ENCODE assay signal across 1 cellular context in the genomic region with DNA sequence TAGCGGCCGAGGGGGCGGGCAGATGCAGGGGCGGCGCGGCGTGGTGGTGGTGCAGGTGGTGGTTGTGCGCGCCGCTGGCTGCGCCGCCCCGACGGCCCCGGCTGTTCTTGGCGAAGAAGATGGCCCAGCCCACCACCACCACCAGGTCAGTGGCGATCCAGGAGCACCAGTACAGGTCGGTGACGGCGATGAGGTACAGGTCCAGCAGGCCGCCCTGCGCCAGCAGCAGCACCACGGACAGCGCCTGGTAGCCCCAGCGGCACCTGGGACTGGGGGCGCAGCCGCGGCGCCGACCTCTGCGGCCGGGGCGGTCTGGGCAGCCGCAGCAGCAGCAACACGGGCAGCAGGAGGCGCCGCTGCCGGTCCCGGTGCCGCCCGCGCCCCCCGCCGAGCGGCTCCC.
TF ChIP-seq lines count a peak whose summit lies in the region.

No MANE protein-coding gene starts in this region.

TF ChIP-seq in WTC11, 78 proteins besides CTCF, POLR2A, EP300 and RAD21 (continued from another document and continues in another):
- TF ChIP-seq, protein P1, sequence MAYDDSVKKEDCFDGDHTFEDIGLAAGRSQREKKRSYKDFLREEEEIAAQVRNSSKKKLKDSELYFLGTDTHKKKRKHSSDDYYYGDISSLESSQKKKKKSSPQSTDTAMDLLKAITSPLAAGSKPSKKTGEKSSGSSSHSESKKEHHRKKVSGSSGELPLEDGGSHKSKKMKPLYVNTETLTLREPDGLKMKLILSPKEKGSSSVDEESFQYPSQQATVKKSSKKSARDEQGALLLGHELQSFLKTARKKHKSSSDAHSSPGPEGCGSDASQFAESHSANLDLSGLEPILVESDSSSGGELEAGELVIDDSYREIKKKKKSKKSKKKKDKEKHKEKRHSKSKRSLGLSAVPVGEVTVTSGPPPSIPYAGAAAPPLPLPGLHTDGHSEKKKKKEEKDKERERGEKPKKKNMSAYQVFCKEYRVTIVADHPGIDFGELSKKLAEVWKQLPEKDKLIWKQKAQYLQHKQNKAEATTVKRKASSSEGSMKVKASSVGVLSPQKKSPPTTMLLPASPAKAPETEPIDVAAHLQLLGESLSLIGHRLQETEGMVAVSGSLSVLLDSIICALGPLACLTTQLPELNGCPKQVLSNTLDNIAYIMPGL (CRISPR knock-in tag; IDR thresholded peaks at IDR 0.05): 0 out of 2 replicates have a peak, but pooled peaks have one; percentile 4
- TF ChIP-seq GRHL2 (CRISPR knock-in tag; IDR thresholded peaks at IDR 0.05; ENCODE audit: insufficient replicate concordance, severe bottlenecking): no peak
- no peak; the same call in 1 of the 2 replicates for TF ChIP-seq MYBL2 (CRISPR knock-in tag; IDR thresholded peaks at IDR 0.05)
- TF ChIP-seq ZBTB21 (CRISPR knock-in tag; IDR thresholded peaks at IDR 0.05; ENCODE audit: borderline replicate concordance): peak; percentile 48; the same call in 1 of the 2 replicates
- no peak for TF ChIP-seq RORB (CRISPR knock-in tag; IDR thresholded peaks at IDR 0.05)
- no peak for TF ChIP-seq NR1H2 (CRISPR knock-in tag; IDR thresholded peaks at IDR 0.05)
- no peak for TF ChIP-seq ZNF416 (CRISPR knock-in tag; IDR thresholded peaks at IDR 0.05)
- peak; percentile 84; the same call in 1 of the 2 replicates for TF ChIP-seq ZNF232 (CRISPR knock-in tag; IDR thresholded peaks at IDR 0.05)
- TF ChIP-seq PRRX2 (CRISPR knock-in tag; IDR thresholded peaks at IDR 0.05): no peak
- TF ChIP-seq, protein P2, sequence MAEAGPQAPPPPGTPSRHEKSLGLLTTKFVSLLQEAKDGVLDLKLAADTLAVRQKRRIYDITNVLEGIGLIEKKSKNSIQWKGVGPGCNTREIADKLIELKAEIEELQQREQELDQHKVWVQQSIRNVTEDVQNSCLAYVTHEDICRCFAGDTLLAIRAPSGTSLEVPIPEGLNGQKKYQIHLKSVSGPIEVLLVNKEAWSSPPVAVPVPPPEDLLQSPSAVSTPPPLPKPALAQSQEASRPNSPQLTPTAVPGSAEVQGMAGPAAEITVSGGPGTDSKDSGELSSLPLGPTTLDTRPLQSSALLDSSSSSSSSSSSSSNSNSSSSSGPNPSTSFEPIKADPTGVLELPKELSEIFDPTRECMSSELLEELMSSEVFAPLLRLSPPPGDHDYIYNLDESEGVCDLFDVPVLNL (CRISPR knock-in tag; IDR thresholded peaks at IDR 0.05; ENCODE audit: borderline replicate concordance, low read depth): no peak; the same call in 1 of the 2 replicates
- TF ChIP-seq GTF2I (CRISPR knock-in tag; conservative IDR thresholded peaks at IDR 0.05): no peak
- TF ChIP-seq, protein P3, sequence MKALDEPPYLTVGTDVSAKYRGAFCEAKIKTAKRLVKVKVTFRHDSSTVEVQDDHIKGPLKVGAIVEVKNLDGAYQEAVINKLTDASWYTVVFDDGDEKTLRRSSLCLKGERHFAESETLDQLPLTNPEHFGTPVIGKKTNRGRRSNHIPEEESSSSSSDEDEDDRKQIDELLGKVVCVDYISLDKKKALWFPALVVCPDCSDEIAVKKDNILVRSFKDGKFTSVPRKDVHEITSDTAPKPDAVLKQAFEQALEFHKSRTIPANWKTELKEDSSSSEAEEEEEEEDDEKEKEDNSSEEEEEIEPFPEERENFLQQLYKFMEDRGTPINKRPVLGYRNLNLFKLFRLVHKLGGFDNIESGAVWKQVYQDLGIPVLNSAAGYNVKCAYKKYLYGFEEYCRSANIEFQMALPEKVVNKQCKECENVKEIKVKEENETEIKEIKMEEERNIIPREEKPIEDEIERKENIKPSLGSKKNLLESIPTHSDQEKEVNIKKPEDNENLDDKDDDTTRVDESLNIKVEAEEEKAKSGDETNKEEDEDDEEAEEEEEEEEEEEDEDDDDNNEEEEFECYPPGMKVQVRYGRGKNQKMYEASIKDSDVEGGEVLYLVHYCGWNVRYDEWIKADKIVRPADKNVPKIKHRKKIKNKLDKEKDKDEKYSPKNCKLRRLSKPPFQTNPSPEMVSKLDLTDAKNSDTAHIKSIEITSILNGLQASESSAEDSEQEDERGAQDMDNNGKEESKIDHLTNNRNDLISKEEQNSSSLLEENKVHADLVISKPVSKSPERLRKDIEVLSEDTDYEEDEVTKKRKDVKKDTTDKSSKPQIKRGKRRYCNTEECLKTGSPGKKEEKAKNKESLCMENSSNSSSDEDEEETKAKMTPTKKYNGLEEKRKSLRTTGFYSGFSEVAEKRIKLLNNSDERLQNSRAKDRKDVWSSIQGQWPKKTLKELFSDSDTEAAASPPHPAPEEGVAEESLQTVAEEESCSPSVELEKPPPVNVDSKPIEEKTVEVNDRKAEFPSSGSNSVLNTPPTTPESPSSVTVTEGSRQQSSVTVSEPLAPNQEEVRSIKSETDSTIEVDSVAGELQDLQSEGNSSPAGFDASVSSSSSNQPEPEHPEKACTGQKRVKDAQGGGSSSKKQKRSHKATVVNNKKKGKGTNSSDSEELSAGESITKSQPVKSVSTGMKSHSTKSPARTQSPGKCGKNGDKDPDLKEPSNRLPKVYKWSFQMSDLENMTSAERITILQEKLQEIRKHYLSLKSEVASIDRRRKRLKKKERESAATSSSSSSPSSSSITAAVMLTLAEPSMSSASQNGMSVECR (CRISPR knock-in tag; IDR thresholded peaks at IDR 0.05; ENCODE audit: borderline replicate concordance): peak; percentile 99
- TF ChIP-seq ELF4 (CRISPR knock-in tag; IDR thresholded peaks at IDR 0.05; ENCODE audit: low read depth): no peak
- TF ChIP-seq SMAD3 (CRISPR knock-in tag; IDR thresholded peaks at IDR 0.05; ENCODE audit: borderline replicate concordance): peak; percentile 75; the same call in 1 of the 2 replicates
- TF ChIP-seq GABPB1 (CRISPR knock-in tag; IDR thresholded peaks at IDR 0.05): no peak
- TF ChIP-seq, protein P4, sequence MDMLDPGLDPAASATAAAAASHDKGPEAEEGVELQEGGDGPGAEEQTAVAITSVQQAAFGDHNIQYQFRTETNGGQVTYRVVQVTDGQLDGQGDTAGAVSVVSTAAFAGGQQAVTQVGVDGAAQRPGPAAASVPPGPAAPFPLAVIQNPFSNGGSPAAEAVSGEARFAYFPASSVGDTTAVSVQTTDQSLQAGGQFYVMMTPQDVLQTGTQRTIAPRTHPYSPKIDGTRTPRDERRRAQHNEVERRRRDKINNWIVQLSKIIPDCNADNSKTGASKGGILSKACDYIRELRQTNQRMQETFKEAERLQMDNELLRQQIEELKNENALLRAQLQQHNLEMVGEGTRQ (CRISPR knock-in tag; IDR thresholded peaks at IDR 0.05): no peak; the same call in 1 of the 2 replicates
- TF ChIP-seq, protein P5, sequence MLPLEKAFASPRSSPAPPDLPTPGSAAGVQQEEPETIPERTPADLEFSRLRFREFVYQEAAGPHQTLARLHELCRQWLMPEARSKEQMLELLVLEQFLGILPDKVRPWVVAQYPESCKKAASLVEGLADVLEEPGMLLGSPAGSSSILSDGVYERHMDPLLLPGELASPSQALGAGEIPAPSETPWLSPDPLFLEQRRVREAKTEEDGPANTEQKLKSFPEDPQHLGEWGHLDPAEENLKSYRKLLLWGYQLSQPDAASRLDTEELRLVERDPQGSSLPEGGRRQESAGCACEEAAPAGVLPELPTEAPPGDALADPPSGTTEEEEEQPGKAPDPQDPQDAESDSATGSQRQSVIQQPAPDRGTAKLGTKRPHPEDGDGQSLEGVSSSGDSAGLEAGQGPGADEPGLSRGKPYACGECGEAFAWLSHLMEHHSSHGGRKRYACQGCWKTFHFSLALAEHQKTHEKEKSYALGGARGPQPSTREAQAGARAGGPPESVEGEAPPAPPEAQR (CRISPR knock-in tag; IDR thresholded peaks at IDR 0.05): no peak
- TF ChIP-seq ZNF396 (CRISPR knock-in tag; IDR thresholded peaks at IDR 0.05; ENCODE audit: borderline replicate concordance): no peak
- peak; percentile 97 for TF ChIP-seq TP53 (CRISPR knock-in tag; IDR thresholded peaks at IDR 0.05)
- TF ChIP-seq, protein P6, sequence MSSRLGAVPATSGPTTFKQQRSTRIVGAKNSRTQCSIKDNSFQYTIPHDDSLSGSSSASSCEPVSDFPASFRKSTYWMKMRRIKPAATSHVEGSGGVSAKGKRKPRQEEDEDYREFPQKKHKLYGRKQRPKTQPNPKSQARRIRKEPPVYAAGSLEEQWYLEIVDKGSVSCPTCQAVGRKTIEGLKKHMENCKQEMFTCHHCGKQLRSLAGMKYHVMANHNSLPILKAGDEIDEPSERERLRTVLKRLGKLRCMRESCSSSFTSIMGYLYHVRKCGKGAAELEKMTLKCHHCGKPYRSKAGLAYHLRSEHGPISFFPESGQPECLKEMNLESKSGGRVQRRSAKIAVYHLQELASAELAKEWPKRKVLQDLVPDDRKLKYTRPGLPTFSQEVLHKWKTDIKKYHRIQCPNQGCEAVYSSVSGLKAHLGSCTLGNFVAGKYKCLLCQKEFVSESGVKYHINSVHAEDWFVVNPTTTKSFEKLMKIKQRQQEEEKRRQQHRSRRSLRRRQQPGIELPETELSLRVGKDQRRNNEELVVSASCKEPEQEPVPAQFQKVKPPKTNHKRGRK (CRISPR knock-in tag; IDR thresholded peaks at IDR 0.05; ENCODE audit: borderline replicate concordance): no peak
- TF ChIP-seq ZNF263 (CRISPR knock-in tag; IDR thresholded peaks at IDR 0.05; ENCODE audit: low read depth): no peak; the same call in 1 of the 2 replicates
- TF ChIP-seq IRF2 (CRISPR knock-in tag; IDR thresholded peaks at IDR 0.05; ENCODE audit: borderline replicate concordance, low read depth): no peak; the same call in 1 of the 2 replicates
- TF ChIP-seq, protein P7, sequence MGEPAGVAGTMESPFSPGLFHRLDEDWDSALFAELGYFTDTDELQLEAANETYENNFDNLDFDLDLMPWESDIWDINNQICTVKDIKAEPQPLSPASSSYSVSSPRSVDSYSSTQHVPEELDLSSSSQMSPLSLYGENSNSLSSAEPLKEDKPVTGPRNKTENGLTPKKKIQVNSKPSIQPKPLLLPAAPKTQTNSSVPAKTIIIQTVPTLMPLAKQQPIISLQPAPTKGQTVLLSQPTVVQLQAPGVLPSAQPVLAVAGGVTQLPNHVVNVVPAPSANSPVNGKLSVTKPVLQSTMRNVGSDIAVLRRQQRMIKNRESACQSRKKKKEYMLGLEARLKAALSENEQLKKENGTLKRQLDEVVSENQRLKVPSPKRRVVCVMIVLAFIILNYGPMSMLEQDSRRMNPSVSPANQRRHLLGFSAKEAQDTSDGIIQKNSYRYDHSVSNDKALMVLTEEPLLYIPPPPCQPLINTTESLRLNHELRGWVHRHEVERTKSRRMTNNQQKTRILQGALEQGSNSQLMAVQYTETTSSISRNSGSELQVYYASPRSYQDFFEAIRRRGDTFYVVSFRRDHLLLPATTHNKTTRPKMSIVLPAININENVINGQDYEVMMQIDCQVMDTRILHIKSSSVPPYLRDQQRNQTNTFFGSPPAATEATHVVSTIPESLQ (CRISPR knock-in tag; IDR thresholded peaks at IDR 0.05): peak; percentile 62; the same call in 1 of the 2 replicates
- TF ChIP-seq RELA (CRISPR knock-in tag; IDR thresholded peaks at IDR 0.05; ENCODE audit: borderline replicate concordance): peak; percentile 65; the same call in 1 of the 2 replicates
- no peak for TF ChIP-seq NFATC4 (CRISPR knock-in tag; IDR thresholded peaks at IDR 0.05)
- TF ChIP-seq, protein P8, sequence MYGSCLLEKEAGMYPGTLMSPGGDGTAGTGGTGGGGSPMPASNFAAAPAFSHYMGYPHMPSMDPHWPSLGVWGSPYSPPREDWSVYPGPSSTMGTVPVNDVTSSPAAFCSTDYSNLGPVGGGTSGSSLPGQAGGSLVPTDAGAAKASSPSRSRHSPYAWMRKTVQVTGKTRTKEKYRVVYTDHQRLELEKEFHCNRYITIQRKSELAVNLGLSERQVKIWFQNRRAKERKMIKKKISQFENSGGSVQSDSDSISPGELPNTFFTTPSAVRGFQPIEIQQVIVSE (CRISPR knock-in tag; IDR thresholded peaks at IDR 0.05; ENCODE audit: borderline replicate concordance): no peak
- peak; percentile 51; the same call in 1 of the 2 replicates for TF ChIP-seq CREM (CRISPR knock-in tag; IDR thresholded peaks at IDR 0.05)
- no peak for TF ChIP-seq ZNF423 (CRISPR knock-in tag; IDR thresholded peaks at IDR 0.05)
- TF ChIP-seq ZNF121 (CRISPR knock-in tag; IDR thresholded peaks at IDR 0.05): peak; percentile 76
- TF ChIP-seq, protein P9, sequence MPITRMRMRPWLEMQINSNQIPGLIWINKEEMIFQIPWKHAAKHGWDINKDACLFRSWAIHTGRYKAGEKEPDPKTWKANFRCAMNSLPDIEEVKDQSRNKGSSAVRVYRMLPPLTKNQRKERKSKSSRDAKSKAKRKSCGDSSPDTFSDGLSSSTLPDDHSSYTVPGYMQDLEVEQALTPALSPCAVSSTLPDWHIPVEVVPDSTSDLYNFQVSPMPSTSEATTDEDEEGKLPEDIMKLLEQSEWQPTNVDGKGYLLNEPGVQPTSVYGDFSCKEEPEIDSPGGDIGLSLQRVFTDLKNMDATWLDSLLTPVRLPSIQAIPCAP (CRISPR knock-in tag; IDR thresholded peaks at IDR 0.05): peak; percentile 90; the same call in 1 of the 2 replicates
- TF ChIP-seq JUN (CRISPR knock-in tag; IDR thresholded peaks at IDR 0.05): peak; percentile 97
- TF ChIP-seq, protein P10, sequence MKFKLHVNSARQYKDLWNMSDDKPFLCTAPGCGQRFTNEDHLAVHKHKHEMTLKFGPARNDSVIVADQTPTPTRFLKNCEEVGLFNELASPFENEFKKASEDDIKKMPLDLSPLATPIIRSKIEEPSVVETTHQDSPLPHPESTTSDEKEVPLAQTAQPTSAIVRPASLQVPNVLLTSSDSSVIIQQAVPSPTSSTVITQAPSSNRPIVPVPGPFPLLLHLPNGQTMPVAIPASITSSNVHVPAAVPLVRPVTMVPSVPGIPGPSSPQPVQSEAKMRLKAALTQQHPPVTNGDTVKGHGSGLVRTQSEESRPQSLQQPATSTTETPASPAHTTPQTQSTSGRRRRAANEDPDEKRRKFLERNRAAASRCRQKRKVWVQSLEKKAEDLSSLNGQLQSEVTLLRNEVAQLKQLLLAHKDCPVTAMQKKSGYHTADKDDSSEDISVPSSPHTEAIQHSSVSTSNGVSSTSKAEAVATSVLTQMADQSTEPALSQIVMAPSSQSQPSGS (CRISPR knock-in tag; IDR thresholded peaks at IDR 0.05; ENCODE audit: borderline replicate concordance, low read depth): no peak
- TF ChIP-seq NFE2L1 (CRISPR knock-in tag; IDR thresholded peaks at IDR 0.05): 0 out of 2 replicates have a peak, but pooled peaks have one; percentile 39
- TF ChIP-seq, protein P11, sequence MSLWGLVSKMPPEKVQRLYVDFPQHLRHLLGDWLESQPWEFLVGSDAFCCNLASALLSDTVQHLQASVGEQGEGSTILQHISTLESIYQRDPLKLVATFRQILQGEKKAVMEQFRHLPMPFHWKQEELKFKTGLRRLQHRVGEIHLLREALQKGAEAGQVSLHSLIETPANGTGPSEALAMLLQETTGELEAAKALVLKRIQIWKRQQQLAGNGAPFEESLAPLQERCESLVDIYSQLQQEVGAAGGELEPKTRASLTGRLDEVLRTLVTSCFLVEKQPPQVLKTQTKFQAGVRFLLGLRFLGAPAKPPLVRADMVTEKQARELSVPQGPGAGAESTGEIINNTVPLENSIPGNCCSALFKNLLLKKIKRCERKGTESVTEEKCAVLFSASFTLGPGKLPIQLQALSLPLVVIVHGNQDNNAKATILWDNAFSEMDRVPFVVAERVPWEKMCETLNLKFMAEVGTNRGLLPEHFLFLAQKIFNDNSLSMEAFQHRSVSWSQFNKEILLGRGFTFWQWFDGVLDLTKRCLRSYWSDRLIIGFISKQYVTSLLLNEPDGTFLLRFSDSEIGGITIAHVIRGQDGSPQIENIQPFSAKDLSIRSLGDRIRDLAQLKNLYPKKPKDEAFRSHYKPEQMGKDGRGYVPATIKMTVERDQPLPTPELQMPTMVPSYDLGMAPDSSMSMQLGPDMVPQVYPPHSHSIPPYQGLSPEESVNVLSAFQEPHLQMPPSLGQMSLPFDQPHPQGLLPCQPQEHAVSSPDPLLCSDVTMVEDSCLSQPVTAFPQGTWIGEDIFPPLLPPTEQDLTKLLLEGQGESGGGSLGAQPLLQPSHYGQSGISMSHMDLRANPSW (CRISPR knock-in tag; conservative IDR thresholded peaks at IDR 0.05; ENCODE audit: low read depth): 0 out of 2 replicates have a peak, but pooled peaks have one; percentile 52
